ENCODE assay signal across 1 cellular context in the genomic region with DNA sequence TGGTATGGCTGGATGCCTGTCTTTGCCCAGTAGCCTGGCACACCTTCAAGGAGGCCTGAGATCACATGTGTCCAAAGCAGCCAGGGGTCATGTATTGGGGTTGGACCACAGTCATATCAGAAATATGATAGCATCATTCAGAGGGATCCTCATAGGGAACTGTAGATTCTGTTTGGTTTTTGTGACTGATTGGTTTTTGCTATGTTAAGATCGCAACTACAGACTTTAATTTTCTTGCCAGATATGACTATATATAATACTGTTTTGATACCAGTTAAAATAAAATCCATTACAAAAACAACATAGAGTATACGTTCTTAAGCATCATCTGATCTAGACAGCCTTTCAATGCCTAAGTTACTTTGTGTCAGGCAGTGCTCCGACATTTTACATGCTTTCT.
TF ChIP-seq lines count a peak whose summit lies in the region.

No MANE protein-coding gene starts in this region.

TF ChIP-seq in GM12878, 131 proteins besides CTCF, POLR2A, EP300 and RAD21 (continued from another document):
- TF ChIP-seq SPI1 (IDR thresholded peaks at IDR 0.05; ENCODE audit: borderline replicate concordance, insufficient read depth, low read depth, low read length) (no peak), NFYA (IDR thresholded peaks at IDR 0.05; ENCODE audit: borderline replicate concordance, low read depth, low read length) (no peak), JUNB (IDR thresholded peaks at IDR 0.05) (peak; percentile 92), RCOR1 (conservative IDR thresholded peaks at IDR 0.05; ENCODE audit: low read depth, low read length) (no peak), RUNX3 (IDR thresholded peaks at IDR 0.05; ENCODE audit: low read length) (peak; percentile 73), ZNF24 (IDR thresholded peaks at IDR 0.05) (no peak), YBX1 (IDR thresholded peaks at IDR 0.05) (no peak), STAT3 (IDR thresholded peaks at IDR 0.05; ENCODE audit: low read depth, low read length) (no peak), CBX5 (IDR thresholded peaks at IDR 0.05; ENCODE audit: low read depth) (no peak), KDM1A (IDR thresholded peaks at IDR 0.05; ENCODE audit: borderline replicate concordance) (no peak)
- TF ChIP-seq, protein P1, sequence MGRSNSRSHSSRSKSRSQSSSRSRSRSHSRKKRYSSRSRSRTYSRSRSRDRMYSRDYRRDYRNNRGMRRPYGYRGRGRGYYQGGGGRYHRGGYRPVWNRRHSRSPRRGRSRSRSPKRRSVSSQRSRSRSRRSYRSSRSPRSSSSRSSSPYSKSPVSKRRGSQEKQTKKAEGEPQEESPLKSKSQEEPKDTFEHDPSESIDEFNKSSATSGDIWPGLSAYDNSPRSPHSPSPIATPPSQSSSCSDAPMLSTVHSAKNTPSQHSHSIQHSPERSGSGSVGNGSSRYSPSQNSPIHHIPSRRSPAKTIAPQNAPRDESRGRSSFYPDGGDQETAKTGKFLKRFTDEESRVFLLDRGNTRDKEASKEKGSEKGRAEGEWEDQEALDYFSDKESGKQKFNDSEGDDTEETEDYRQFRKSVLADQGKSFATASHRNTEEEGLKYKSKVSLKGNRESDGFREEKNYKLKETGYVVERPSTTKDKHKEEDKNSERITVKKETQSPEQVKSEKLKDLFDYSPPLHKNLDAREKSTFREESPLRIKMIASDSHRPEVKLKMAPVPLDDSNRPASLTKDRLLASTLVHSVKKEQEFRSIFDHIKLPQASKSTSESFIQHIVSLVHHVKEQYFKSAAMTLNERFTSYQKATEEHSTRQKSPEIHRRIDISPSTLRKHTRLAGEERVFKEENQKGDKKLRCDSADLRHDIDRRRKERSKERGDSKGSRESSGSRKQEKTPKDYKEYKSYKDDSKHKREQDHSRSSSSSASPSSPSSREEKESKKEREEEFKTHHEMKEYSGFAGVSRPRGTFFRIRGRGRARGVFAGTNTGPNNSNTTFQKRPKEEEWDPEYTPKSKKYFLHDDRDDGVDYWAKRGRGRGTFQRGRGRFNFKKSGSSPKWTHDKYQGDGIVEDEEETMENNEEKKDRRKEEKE (IDR thresholded peaks at IDR 0.05) = no peak
- TF ChIP-seq, protein P2, sequence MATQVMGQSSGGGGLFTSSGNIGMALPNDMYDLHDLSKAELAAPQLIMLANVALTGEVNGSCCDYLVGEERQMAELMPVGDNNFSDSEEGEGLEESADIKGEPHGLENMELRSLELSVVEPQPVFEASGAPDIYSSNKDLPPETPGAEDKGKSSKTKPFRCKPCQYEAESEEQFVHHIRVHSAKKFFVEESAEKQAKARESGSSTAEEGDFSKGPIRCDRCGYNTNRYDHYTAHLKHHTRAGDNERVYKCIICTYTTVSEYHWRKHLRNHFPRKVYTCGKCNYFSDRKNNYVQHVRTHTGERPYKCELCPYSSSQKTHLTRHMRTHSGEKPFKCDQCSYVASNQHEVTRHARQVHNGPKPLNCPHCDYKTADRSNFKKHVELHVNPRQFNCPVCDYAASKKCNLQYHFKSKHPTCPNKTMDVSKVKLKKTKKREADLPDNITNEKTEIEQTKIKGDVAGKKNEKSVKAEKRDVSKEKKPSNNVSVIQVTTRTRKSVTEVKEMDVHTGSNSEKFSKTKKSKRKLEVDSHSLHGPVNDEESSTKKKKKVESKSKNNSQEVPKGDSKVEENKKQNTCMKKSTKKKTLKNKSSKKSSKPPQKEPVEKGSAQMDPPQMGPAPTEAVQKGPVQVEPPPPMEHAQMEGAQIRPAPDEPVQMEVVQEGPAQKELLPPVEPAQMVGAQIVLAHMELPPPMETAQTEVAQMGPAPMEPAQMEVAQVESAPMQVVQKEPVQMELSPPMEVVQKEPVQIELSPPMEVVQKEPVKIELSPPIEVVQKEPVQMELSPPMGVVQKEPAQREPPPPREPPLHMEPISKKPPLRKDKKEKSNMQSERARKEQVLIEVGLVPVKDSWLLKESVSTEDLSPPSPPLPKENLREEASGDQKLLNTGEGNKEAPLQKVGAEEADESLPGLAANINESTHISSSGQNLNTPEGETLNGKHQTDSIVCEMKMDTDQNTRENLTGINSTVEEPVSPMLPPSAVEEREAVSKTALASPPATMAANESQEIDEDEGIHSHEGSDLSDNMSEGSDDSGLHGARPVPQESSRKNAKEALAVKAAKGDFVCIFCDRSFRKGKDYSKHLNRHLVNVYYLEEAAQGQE (IDR thresholded peaks at IDR 0.05; ENCODE audit: low read depth, low read length) = no peak
